Comparison of ENCODE assay signal across 8 cellular contexts in genomic region chr13:51452391-51453307, GRCh38. TPM values are rescaled to one million over a fixed set of nuclear protein-coding genes. Genes with fewer than 3 reads are reported as not detected.
A peak's percentile ranks its signal among the peaks of the same experiment; 100 is the strongest.
DNase-seq lines count a peak whose midpoint lies in the region; ATAC-seq and TF ChIP-seq lines count a peak whose summit lies in the region.

Gene INTS6, minus strand, starts transcription at chr13:51453036. Its CDS starts 511 bp downstream, at chr13:51452525.

- DNase-seq in DMS53 treated with DMSO at 0.1 percent for 48 hours (lab: John Stamatoyannopoulos, UW; ENCODE audit: unreplicated experiment) (peak; percentile 96), Peyer's patch (peak; percentile 98 to 100 (median 99))
- DNase-seq in activated T-cell treated with anti-CD3 and anti-CD28 coated beads, Interleukin-2, amount 50 U/mL, for 48 hours: peak; percentile 98
- DNase-seq in stimulated activated CD8-positive, alpha-beta memory T cell treated with anti-CD3 and anti-CD28 coated beads, Interleukin-7, amount 100 ng/mL, for 24 hours (ENCODE audit: low read depth): peak; percentile 95

- H4K20me1 ChIP-seq in KMS-11 (ENCODE audit: insufficient read depth): no peaks in the 10 kb centered on the region

- no peaks in the 10 kb centered on the region for H3K36me3 ChIP-seq in KMS-11 (ENCODE audit: insufficient read depth)
- peaks cover 0 to 23% (median 0%) of the 10 kb centered on the region in 3 donors for H3K36me3 ChIP-seq in Peyer's patch
- H3K36me3 ChIP-seq in muscle layer of colon (ENCODE audit: insufficient read depth, low read length): peaks cover 7% of the 10 kb centered on the region

- H3K27me3 ChIP-seq in KMS-11 (ENCODE audit: insufficient read depth, low read depth): no peaks in the 10 kb centered on the region
- H3K27me3 ChIP-seq in Peyer's patch: no peaks in the 10 kb centered on the region
- H3K27me3 ChIP-seq in muscle layer of colon (ENCODE audit: control insufficient read depth in 1 of 2, insufficient read depth in 2 of 2, low read length in 2 of 2): no peaks in the 10 kb centered on the region

- peaks cover 9% of the 10 kb centered on the region; the same call in 1 of the 2 replicates for H3K79me2 ChIP-seq in KMS-11 (ENCODE audit: insufficient read depth, low read depth)

- TF ChIP-seq CTCF in KMS-11 (conservative IDR thresholded peaks at IDR 0.05; ENCODE audit: low read depth, low read length) (no peak), Peyer's patch (IDR thresholded peaks at IDR 0.05) (no peak)

- peaks cover 17% of the 10 kb centered on the region for H3K4me1 ChIP-seq in KMS-11 (ENCODE audit: low read depth, poor library complexity, severe bottlenecking)
- peaks cover 0 to 21% (median 9%) of the 10 kb centered on the region in 4 donors for H3K4me1 ChIP-seq in Peyer's patch
- peaks cover 30% of the 10 kb centered on the region for H3K4me1 ChIP-seq in muscle layer of colon (ENCODE audit: insufficient read depth, low read length)

- H3K4me2 ChIP-seq in KMS-11: peak within 1 kb of the TSS; percentile 93

- H3K27ac ChIP-seq in KMS-11 (peak within 1 kb of the TSS; percentile 93), Peyer's patch (peak within 1 kb of the TSS; percentile 99 to 100 (median 100)), muscle layer of colon (ENCODE audit: low read depth, low read length) (peak within 1 kb of the TSS; percentile 96)

- peak; percentile 100 for TF ChIP-seq POLR2A in Peyer's patch (IDR thresholded peaks at IDR 0.05)

- H3K4me3 ChIP-seq in KMS-11 (IDR thresholded peaks at IDR 0.05; ENCODE audit: insufficient read depth, low read depth, low read length) (no peak within 1 kb of the TSS), Peyer's patch (peak within 1 kb of the TSS; percentile 86 to 99 (median 92)), muscle layer of colon (ENCODE audit: low read depth in 1 of 2, low read length in 2 of 2) (peak within 1 kb of the TSS; percentile 72 to 82)

- ATAC-seq in GM21737 (IDR thresholded peaks at IDR 0.05; ENCODE audit: unreplicated experiment): peak; percentile 66
- ATAC-seq in esophagus mucosa: peak; percentile 95

- H3K9ac ChIP-seq in KMS-11: peak within 1 kb of the TSS; percentile 91
- peak within 1 kb of the TSS; percentile 93 for H3K9ac ChIP-seq in muscle layer of colon (ENCODE audit: low read length)

- peak within 1 kb of the TSS; percentile 55; the same call in 1 of the 2 replicates for H2AFZ ChIP-seq in KMS-11 (ENCODE audit: low read depth)

- H3K9me3 ChIP-seq in Peyer's patch: no peaks in the 10 kb centered on the region
- H3K9me3 ChIP-seq in muscle layer of colon (ENCODE audit: low read length): no peaks in the 10 kb centered on the region

RNA-seq across cellular contexts. Expression of gene INTS6, which starts in this region (rescaled TPM):
- total RNA-seq in Peyer's patch: 10 to 100 TPM; 28.9 to 46.4 (median 33.5) TPM
- 26.5 TPM for total RNA-seq in esophagus mucosa
